17 cellular contexts compared by ENCODE assay signal in genomic region chr12:126773012-126773411, GRCh38.
DNase-seq lines count a peak whose midpoint lies in the region; ATAC-seq and TF ChIP-seq lines count a peak whose summit lies in the region.
"Had no signal": no experiment of that assay in that cellular context is flagged by ENCODE, and none has a peak within 500 bp of the region (broad histone marks: within the 10 kb centered on the region; RNA-seq: fewer than 3 reads in every experiment).

No MANE protein-coding gene starts in this region.

- no peak overlapping the region for H3K4me3 ChIP-seq in endodermal cell (ENCODE audit: low read length)
- H3K4me3 ChIP-seq in trophoblast cell (ENCODE audit: low read depth, low read length), result no peak overlapping the region
- H3K4me3 ChIP-seq: hepatocyte had no signal

- no peak for DNase-seq in activated CD4-positive, alpha-beta memory T cell treated with anti-CD3 and anti-CD28 coated beads for 36 hours
- no peak for DNase-seq in activated CD4-positive, alpha-beta memory T cell treated with anti-CD3 and anti-CD28 coated beads, Interleukin-2, amount 10 ng/mL, durations not matched to agents 7 days and 5 days
- no peak for DNase-seq in activated naive CD8-positive, alpha-beta T cell treated with anti-CD3 and anti-CD28 coated beads for 36 hours
- no peak for DNase-seq in endodermal cell
- no peak for DNase-seq in trophoblast cell
- no peak for DNase-seq in AG08395 (ENCODE audit: low spot score)
- DNase-seq: activated CD8-positive, alpha-beta memory T cell treated with anti-CD3 and anti-CD28 coated beads for 24 hours; activated gamma-delta T cell; anterior cingulate cortex; NCI-H1694; stimulated activated naive CD4-positive, alpha-beta T cell had no signal

- no peak overlapping the region for H3K4ac ChIP-seq in trophoblast cell (ENCODE audit: low read depth, low read length)

- H3K18ac ChIP-seq in trophoblast cell (ENCODE audit: low read length), result no peak overlapping the region

- POLR2A ChIA-PET in activated CD4-positive, alpha-beta memory T cell treated with anti-CD3 and anti-CD28 coated beads for 36 hours (lab: Charles Lee), result interaction anchor here (1.2 to 1.5 kb wide), 2 partner anchors 10 to 64 kb away, joined by 3 to 7 read pairs; no protein-coding TSS in a partner anchor
- POLR2A ChIA-PET in activated CD4-positive, alpha-beta memory T cell treated with anti-CD3 and anti-CD28 coated beads, Interleukin-2, amount 10 ng/mL, durations not matched to agents 7 days and 5 days (lab: Charles Lee), result interaction anchor here (1.8 kb wide), 1 partner anchor 11 kb away, joined by 5 read pairs; no protein-coding TSS in a partner anchor

- peak; percentile 21 for ATAC-seq in HG03439 (IDR thresholded peaks at IDR 0.05; ENCODE audit: unreplicated experiment)
- ATAC-seq in stimulated activated memory B cell treated with anti-CD40 and anti-IgM and Interleukin-4, amounts not matched to agents 10 μg/mL and 1 μg/mL and 100 μg/mL, for 72 hours, result no peak
- ATAC-seq: Right ventricle myocardium inferior had no signal

- H3K79me1 ChIP-seq in trophoblast cell (ENCODE audit: low read length), result no peaks in the 10 kb centered on the region

- H3K27me3 Mint-ChIP-seq in activated CD4-positive, alpha-beta memory T cell treated with anti-CD3 and anti-CD28 coated beads for 36 hours, result no peaks in the 10 kb centered on the region
- H3K27me3 Mint-ChIP-seq in activated CD4-positive, alpha-beta memory T cell treated with anti-CD3 and anti-CD28 coated beads, Interleukin-2, amount 10 ng/mL, durations not matched to agents 7 days and 5 days, result no peaks in the 10 kb centered on the region
- H3K27me3 Mint-ChIP-seq in activated naive CD8-positive, alpha-beta T cell treated with anti-CD3 and anti-CD28 coated beads for 36 hours, result peaks cover 6% of the 10 kb centered on the region
- H3K27me3 Mint-ChIP-seq in stimulated activated memory B cell treated with anti-CD40 and anti-IgM and Interleukin-4, amounts not matched to agents 10 μg/mL and 1 μg/mL and 100 μg/mL, for 72 hours, result no peaks in the 10 kb centered on the region
- peaks cover 4% of the 10 kb centered on the region for H3K27me3 Mint-ChIP-seq in endodermal cell (ENCODE audit: insufficient read depth)

- H3K9ac ChIP-seq in endodermal cell (ENCODE audit: extremely low read depth, low read length, poor library complexity, severe bottlenecking) (no peak overlapping the region), trophoblast cell (ENCODE audit: low read length) (no peak overlapping the region)

- H3K4me1 Mint-ChIP-seq in activated CD4-positive, alpha-beta memory T cell treated with anti-CD3 and anti-CD28 coated beads for 36 hours (ENCODE audit: low read depth), result peaks cover 28% of the 10 kb centered on the region
- H3K4me1 Mint-ChIP-seq in activated CD4-positive, alpha-beta memory T cell treated with anti-CD3 and anti-CD28 coated beads, Interleukin-2, amount 10 ng/mL, durations not matched to agents 7 days and 5 days, result peaks cover 37% of the 10 kb centered on the region
- H3K4me1 Mint-ChIP-seq in activated naive CD8-positive, alpha-beta T cell treated with anti-CD3 and anti-CD28 coated beads for 36 hours, result peaks cover 4% of the 10 kb centered on the region
- peaks cover 42% of the 10 kb centered on the region for H3K4me1 Mint-ChIP-seq in stimulated activated memory B cell treated with anti-CD40 and anti-IgM and Interleukin-4, amounts not matched to agents 10 μg/mL and 1 μg/mL and 100 μg/mL, for 72 hours
- H3K4me1 Mint-ChIP-seq in endodermal cell, result peaks cover 4% of the 10 kb centered on the region

- H3K9me3 ChIP-seq in endodermal cell (ENCODE audit: control insufficient read depth, low read length) (peaks cover 30% of the 10 kb centered on the region), trophoblast cell (ENCODE audit: insufficient read depth, low read depth, low read length) (no peaks in the 10 kb centered on the region)
- H3K9me3 ChIP-seq: tibial nerve had no signal

- H3K27me3 ChIP-seq in endodermal cell (ENCODE audit: control insufficient read depth, insufficient read depth, low read length, poor library complexity, severe bottlenecking), result no peaks in the 10 kb centered on the region
- no peaks in the 10 kb centered on the region for H3K27me3 ChIP-seq in trophoblast cell (ENCODE audit: insufficient read depth, low read length)
- H3K27me3 ChIP-seq: hepatocyte, tibial nerve had no signal

- H3K27ac Mint-ChIP-seq in activated CD4-positive, alpha-beta memory T cell treated with anti-CD3 and anti-CD28 coated beads for 36 hours, result peak overlapping the region; percentile 15
- no peak overlapping the region for H3K27ac Mint-ChIP-seq in activated CD4-positive, alpha-beta memory T cell treated with anti-CD3 and anti-CD28 coated beads, Interleukin-2, amount 10 ng/mL, durations not matched to agents 7 days and 5 days
- peak overlapping the region; percentile 28 for H3K27ac Mint-ChIP-seq in activated naive CD8-positive, alpha-beta T cell treated with anti-CD3 and anti-CD28 coated beads for 36 hours
- peak overlapping the region; percentile 96 for H3K27ac Mint-ChIP-seq in stimulated activated memory B cell treated with anti-CD40 and anti-IgM and Interleukin-4, amounts not matched to agents 10 μg/mL and 1 μg/mL and 100 μg/mL, for 72 hours
- no peak overlapping the region for H3K27ac Mint-ChIP-seq in endodermal cell

- no peak overlapping the region for H2AK5ac ChIP-seq in trophoblast cell (ENCODE audit: low read length)

- H3K4me3 Mint-ChIP-seq in activated CD4-positive, alpha-beta memory T cell treated with anti-CD3 and anti-CD28 coated beads for 36 hours, result no peak overlapping the region
- H3K4me3 Mint-ChIP-seq in activated CD4-positive, alpha-beta memory T cell treated with anti-CD3 and anti-CD28 coated beads, Interleukin-2, amount 10 ng/mL, durations not matched to agents 7 days and 5 days, result no peak overlapping the region
- no peak overlapping the region for H3K4me3 Mint-ChIP-seq in activated naive CD8-positive, alpha-beta T cell treated with anti-CD3 and anti-CD28 coated beads for 36 hours
- peak overlapping the region; percentile 93 for H3K4me3 Mint-ChIP-seq in stimulated activated memory B cell treated with anti-CD40 and anti-IgM and Interleukin-4, amounts not matched to agents 10 μg/mL and 1 μg/mL and 100 μg/mL, for 72 hours
- H3K4me3 Mint-ChIP-seq in endodermal cell, result no peak overlapping the region

- intact Hi-C loops in activated CD4-positive, alpha-beta memory T cell treated with anti-CD3 and anti-CD28 coated beads for 36 hours (cut with micrococcal nuclease), result loop anchor here (5.0 to 10.0 kb wide), 2 partner anchors 784 to 1998 kb away; no protein-coding TSS in a partner anchor

- no peak overlapping the region for H3K14ac ChIP-seq in trophoblast cell (ENCODE audit: low read length)

- H2BK5ac ChIP-seq in trophoblast cell (ENCODE audit: low read depth, low read length, poor library complexity), result no peak overlapping the region

- TF ChIP-seq CTCF in endodermal cell (conservative IDR thresholded peaks at IDR 0.05), result no peak

- H3K4me2 ChIP-seq in trophoblast cell (ENCODE audit: low read length), result no peak overlapping the region
- H3K4me2 ChIP-seq: hepatocyte had no signal

- no peak overlapping the region for H4K8ac ChIP-seq in trophoblast cell (ENCODE audit: low read depth, low read length)

- H3K4me1 ChIP-seq in endodermal cell (ENCODE audit: control insufficient read depth, insufficient read depth, low read length) (no peaks in the 10 kb centered on the region), trophoblast cell (ENCODE audit: control insufficient read depth in 1 of 2, insufficient read depth in 2 of 2, low read length in 2 of 2) (no peaks in the 10 kb centered on the region)
- H3K4me1 ChIP-seq: tibial nerve had no signal

- H3K79me2 ChIP-seq in trophoblast cell (ENCODE audit: control insufficient read depth, insufficient read depth, low read length, poor library complexity), result no peaks in the 10 kb centered on the region
- H3K79me2 ChIP-seq: hepatocyte had no signal

- no peak overlapping the region for H4K12ac ChIP-seq in trophoblast cell (ENCODE audit: low read depth, low read length)

- H3K27ac ChIP-seq in endodermal cell (ENCODE audit: low read depth, low read length) (no peak overlapping the region), trophoblast cell (ENCODE audit: low read depth, low read length) (no peak overlapping the region)
- H3K27ac ChIP-seq: hepatocyte, tibial nerve, VCaP had no signal

- H3K23ac ChIP-seq in trophoblast cell (ENCODE audit: low read length), result no peak overlapping the region

- H3K36me3 ChIP-seq in endodermal cell (ENCODE audit: control insufficient read depth, insufficient read depth, low read length) (no peaks in the 10 kb centered on the region), trophoblast cell (ENCODE audit: control insufficient read depth in 1 of 2, insufficient read depth in 2 of 2, low read length in 2 of 2) (no peaks in the 10 kb centered on the region)
- H3K36me3 ChIP-seq: tibial nerve had no signal

- no peak overlapping the region for H2BK120ac ChIP-seq in trophoblast cell (ENCODE audit: insufficient read depth, low read length, poor library complexity)

- no peak overlapping the region for H4K91ac ChIP-seq in trophoblast cell (ENCODE audit: low read depth, low read length)

- H2BK12ac ChIP-seq in trophoblast cell (ENCODE audit: low read length), result no peak overlapping the region

- H2AFZ ChIP-seq in trophoblast cell (ENCODE audit: insufficient read depth, low read length, poor library complexity), result no peak overlapping the region
- H2AFZ ChIP-seq: hepatocyte had no signal

- peaks cover 30% of the 10 kb centered on the region for H3K36me3 Mint-ChIP-seq in activated CD4-positive, alpha-beta memory T cell treated with anti-CD3 and anti-CD28 coated beads for 36 hours
- H3K36me3 Mint-ChIP-seq in activated CD4-positive, alpha-beta memory T cell treated with anti-CD3 and anti-CD28 coated beads, Interleukin-2, amount 10 ng/mL, durations not matched to agents 7 days and 5 days (ENCODE audit: low read depth), result peaks cover 45% of the 10 kb centered on the region
- H3K36me3 Mint-ChIP-seq in activated naive CD8-positive, alpha-beta T cell treated with anti-CD3 and anti-CD28 coated beads for 36 hours, result peaks cover 8% of the 10 kb centered on the region
- peaks cover 11% of the 10 kb centered on the region for H3K36me3 Mint-ChIP-seq in stimulated activated memory B cell treated with anti-CD40 and anti-IgM and Interleukin-4, amounts not matched to agents 10 μg/mL and 1 μg/mL and 100 μg/mL, for 72 hours
- H3K36me3 Mint-ChIP-seq in endodermal cell (ENCODE audit: low read depth), result no peaks in the 10 kb centered on the region

- H3K9me3 Mint-ChIP-seq in activated CD4-positive, alpha-beta memory T cell treated with anti-CD3 and anti-CD28 coated beads for 36 hours, result peaks cover 39% of the 10 kb centered on the region
- H3K9me3 Mint-ChIP-seq in activated CD4-positive, alpha-beta memory T cell treated with anti-CD3 and anti-CD28 coated beads, Interleukin-2, amount 10 ng/mL, durations not matched to agents 7 days and 5 days, result peaks cover 29% of the 10 kb centered on the region
- peaks cover 30% of the 10 kb centered on the region for H3K9me3 Mint-ChIP-seq in activated naive CD8-positive, alpha-beta T cell treated with anti-CD3 and anti-CD28 coated beads for 36 hours
- H3K9me3 Mint-ChIP-seq in stimulated activated memory B cell treated with anti-CD40 and anti-IgM and Interleukin-4, amounts not matched to agents 10 μg/mL and 1 μg/mL and 100 μg/mL, for 72 hours, result peaks cover 13% of the 10 kb centered on the region
- peaks cover 13% of the 10 kb centered on the region for H3K9me3 Mint-ChIP-seq in endodermal cell

- CTCF ChIA-PET in activated CD4-positive, alpha-beta memory T cell treated with anti-CD3 and anti-CD28 coated beads for 36 hours (lab: Charles Lee), result interaction anchor here (1.2 kb wide), 1 partner anchor 183 kb away, joined by 3 read pairs; no protein-coding TSS in a partner anchor
- CTCF ChIA-PET in activated CD4-positive, alpha-beta memory T cell treated with anti-CD3 and anti-CD28 coated beads, Interleukin-2, amount 10 ng/mL, durations not matched to agents 7 days and 5 days (lab: Charles Lee), result interaction anchor here (1.4 kb wide), 1 partner anchor 26 kb away, joined by 6 read pairs; no protein-coding TSS in a partner anchor

- 87 to 91% methylated on average over 4 to 5 of the region's 5 CpGs for WGBS in endodermal cell (ENCODE audit: insufficient coverage in 1 of 2, insufficient read length in 1 of 2), 2 experiments
- no CpG with 5 or more reads among the region's 5 CpGs for WGBS in trophoblast cell (ENCODE audit: extremely low coverage, insufficient coverage, insufficient read length)

Comparison
In these comparisons a context has a peak if more than half of its experiments do, and no peak if none do; other contexts are left out.
1. H3K27ac Mint-ChIP-seq: peak in activated CD4-positive, alpha-beta memory T cell treated with anti-CD3 and anti-CD28 coated beads for 36 hours (single experiment), activated naive CD8-positive, alpha-beta T cell treated with anti-CD3 and anti-CD28 coated beads for 36 hours (single experiment) and stimulated activated memory B cell treated with anti-CD40 and anti-IgM and Interleukin-4, amounts not matched to agents 10 μg/mL and 1 μg/mL and 100 μg/mL, for 72 hours (single experiment); none in activated CD4-positive, alpha-beta memory T cell treated with anti-CD3 and anti-CD28 coated beads, Interleukin-2, amount 10 ng/mL, durations not matched to agents 7 days and 5 days (single experiment) and endodermal cell (single experiment).